ENCODE assay signal across 9 cellular contexts in the genomic region with DNA sequence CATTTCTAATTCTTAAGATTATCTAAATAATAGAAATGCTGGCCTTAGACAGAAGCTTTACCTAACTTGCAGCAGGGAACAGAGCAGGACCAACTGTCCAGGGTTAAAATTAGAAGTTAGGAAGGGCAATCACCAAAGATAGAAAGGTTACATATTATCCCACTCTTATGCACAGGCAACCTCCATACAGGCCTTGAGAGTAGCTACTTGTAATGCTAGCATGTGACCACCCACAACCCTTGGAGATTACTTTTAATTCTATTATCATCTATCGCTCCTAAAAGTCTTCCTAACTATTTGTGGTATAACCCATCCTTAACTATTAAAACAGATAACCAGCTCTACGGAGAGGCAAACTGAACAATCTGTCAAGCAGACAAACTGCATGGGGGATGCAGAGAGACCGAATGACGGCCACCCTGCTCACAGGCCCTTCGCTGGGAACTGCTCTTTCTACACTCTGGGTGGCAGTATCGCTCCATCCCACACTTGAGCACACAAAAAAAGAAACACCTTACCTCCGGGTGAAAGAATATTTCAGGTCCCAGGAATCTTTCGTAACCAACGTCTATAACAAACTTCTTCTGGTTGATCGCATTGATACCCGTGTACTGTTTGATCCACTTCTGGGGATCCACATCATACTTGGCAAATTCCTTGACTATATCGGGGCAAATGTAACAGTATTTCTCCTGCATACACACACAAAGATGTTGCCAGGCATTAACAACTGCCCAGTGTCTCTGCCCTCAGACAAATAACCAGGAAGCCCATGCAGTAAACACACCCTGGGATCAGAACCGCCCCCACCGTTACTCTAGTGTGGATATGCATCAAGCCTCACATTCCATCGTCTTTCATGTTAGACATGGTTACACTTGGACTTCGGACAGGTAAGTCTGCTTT. TPM values are rescaled to one million over a fixed set of nuclear protein-coding genes. Genes with fewer than 3 reads are reported as not detected.
DNase-seq lines count a peak whose midpoint lies in the region; ATAC-seq and TF ChIP-seq lines count a peak whose summit lies in the region.
"Not testable (repeated sequence)": the region's sequence is repeated elsewhere in the genome, so short reads cannot be mapped to it uniquely, and the experiment has no call there.
"Had no signal": no experiment of that assay in that cellular context is flagged by ENCODE, and none has a peak within 500 bp of the region (broad histone marks: within the 10 kb centered on the region; RNA-seq: fewer than 3 reads in every experiment).

No MANE protein-coding gene starts in this region.

- H3K36me3 ChIP-seq in Loucy (ENCODE audit: insufficient read depth, low read length), result not testable (repeated sequence)

- DNase-seq in COLO668 (lab: John Stamatoyannopoulos, UW; ENCODE audit: unreplicated experiment) (peak; percentile 15), RPMI8226 (peak; percentile 34), epithelial cell of esophagus (ENCODE audit: low read depth) (peak; percentile 19), medulla oblongata (ENCODE audit: extremely low spot score) (peak; percentile 30)
- DNase-seq in activated T-helper 1 cell treated with anti-CD3 and anti-CD28 coated beads, Interleukin-12 subunit alpha, Interleukin-12 subunit beta, Interleukin-2, Interleukin-4 antibody, amounts not matched to agents 30 ng/mL and 10 ng/mL and 1 ng/mL, durations not matched to agents 14 hours and 24 hours and 36 hours (ENCODE audit: low spot score), result peak; percentile 14
- DNase-seq in stimulated activated CD4-positive, alpha-beta T cell treated with anti-CD3 and anti-CD28 coated beads, Interleukin-4, amount 100 ng/mL, for 24 hours, result peak; percentile 17

- not testable (repeated sequence) for H2AFZ ChIP-seq in Loucy (ENCODE audit: low read length)

- TF ChIP-seq CTCF in Loucy (conservative IDR thresholded peaks at IDR 0.05; ENCODE audit: low read length) (peak; percentile 57), epithelial cell of esophagus (IDR thresholded peaks at IDR 0.05; ENCODE audit: insufficient read depth, low read depth, low read length, missing control alignments) (peak; percentile 53)

- H3F3A ChIP-seq in Loucy (ENCODE audit: low read depth), result not testable (repeated sequence)

- peak; percentile 68 for ATAC-seq in GM21390 (IDR thresholded peaks at IDR 0.05; ENCODE audit: unreplicated experiment)

- not testable (repeated sequence) for H3K79me2 ChIP-seq in Loucy (ENCODE audit: insufficient read depth, low read length)

- H3K4me1 ChIP-seq in Loucy (ENCODE audit: insufficient read depth, low read length, poor library complexity, severe bottlenecking), result not testable (repeated sequence)

- H3K27ac Mint-ChIP-seq in activated T-helper 1 cell treated with anti-CD3 and anti-CD28 coated beads, Interleukin-12 subunit alpha, Interleukin-12 subunit beta, Interleukin-2, Interleukin-4 antibody, amounts not matched to agents 30 ng/mL and 10 ng/mL and 1 ng/mL, durations not matched to agents 14 hours and 24 hours and 36 hours, result not testable (repeated sequence)

- H3K4me3 Mint-ChIP-seq in activated T-helper 1 cell treated with anti-CD3 and anti-CD28 coated beads, Interleukin-12 subunit alpha, Interleukin-12 subunit beta, Interleukin-2, Interleukin-4 antibody, amounts not matched to agents 30 ng/mL and 10 ng/mL and 1 ng/mL, durations not matched to agents 14 hours and 24 hours and 36 hours, result not testable (repeated sequence)

- intact Hi-C loops in activated T-helper 1 cell treated with anti-CD3 and anti-CD28 coated beads, Interleukin-12 subunit alpha, Interleukin-12 subunit beta, Interleukin-2, Interleukin-4 antibody, amounts not matched to agents 30 ng/mL and 10 ng/mL and 1 ng/mL, durations not matched to agents 14 hours and 24 hours and 36 hours (cut with micrococcal nuclease), result loop anchor here (1.0 to 5.0 kb wide), 3 partner anchors 36 to 471 kb away; a partner anchor contains a TSS

- H3K4me1 Mint-ChIP-seq in activated T-helper 1 cell treated with anti-CD3 and anti-CD28 coated beads, Interleukin-12 subunit alpha, Interleukin-12 subunit beta, Interleukin-2, Interleukin-4 antibody, amounts not matched to agents 30 ng/mL and 10 ng/mL and 1 ng/mL, durations not matched to agents 14 hours and 24 hours and 36 hours (ENCODE audit: low read depth), result peaks cover 12% of the 10 kb centered on the region

- H3K9me2 ChIP-seq in Loucy (replicated peaks; ENCODE audit: low read depth, low read length), result not testable (repeated sequence)

- not testable (repeated sequence) for H3K4me2 ChIP-seq in Loucy (ENCODE audit: low read depth, low read length, poor library complexity, severe bottlenecking)

- H3K9me3 Mint-ChIP-seq in activated T-helper 1 cell treated with anti-CD3 and anti-CD28 coated beads, Interleukin-12 subunit alpha, Interleukin-12 subunit beta, Interleukin-2, Interleukin-4 antibody, amounts not matched to agents 30 ng/mL and 10 ng/mL and 1 ng/mL, durations not matched to agents 14 hours and 24 hours and 36 hours, result not testable (repeated sequence)

- H3K9ac ChIP-seq in Loucy (ENCODE audit: low read depth, low read length, poor library complexity, severe bottlenecking), result not testable (repeated sequence)

- H3K36me3 Mint-ChIP-seq in activated T-helper 1 cell treated with anti-CD3 and anti-CD28 coated beads, Interleukin-12 subunit alpha, Interleukin-12 subunit beta, Interleukin-2, Interleukin-4 antibody, amounts not matched to agents 30 ng/mL and 10 ng/mL and 1 ng/mL, durations not matched to agents 14 hours and 24 hours and 36 hours (ENCODE audit: low read depth), result not testable (repeated sequence)

- H4K20me1 ChIP-seq in Loucy (ENCODE audit: insufficient read depth, low read length, poor library complexity, severe bottlenecking), result not testable (repeated sequence)

- not testable (repeated sequence) for H3K27me3 Mint-ChIP-seq in activated T-helper 1 cell treated with anti-CD3 and anti-CD28 coated beads, Interleukin-12 subunit alpha, Interleukin-12 subunit beta, Interleukin-2, Interleukin-4 antibody, amounts not matched to agents 30 ng/mL and 10 ng/mL and 1 ng/mL, durations not matched to agents 14 hours and 24 hours and 36 hours (ENCODE audit: insufficient read depth)

- not testable (repeated sequence) for H3K27me3 ChIP-seq in Loucy (ENCODE audit: insufficient read depth, low read length, poor library complexity, severe bottlenecking)

- not testable (repeated sequence) for H3K4me3 ChIP-seq in Loucy (ENCODE audit: low read length, poor library complexity, severe bottlenecking); epithelial cell of esophagus (ENCODE audit: low read length)

- not testable (repeated sequence) for H3K9me3 ChIP-seq in Loucy (ENCODE audit: insufficient read depth, low read depth, low read length)

RNA-seq across cellular contexts. Expression of a gene that starts 37.1 kb away (rescaled TPM):
- total RNA-seq in activated T-helper 1 cell treated with anti-CD3 and anti-CD28 coated beads, Interleukin-12 subunit alpha, Interleukin-12 subunit beta, Interleukin-2, Interleukin-4 antibody, amounts not matched to agents 30 ng/mL and 10 ng/mL and 1 ng/mL, durations not matched to agents 14 hours and 24 hours and 36 hours, result 24.9 and 26.1 TPM in 2 replicates

RNA-seq across cellular contexts. Expression of a gene that starts 37.2 kb away (rescaled TPM):
- 8.2 and 9.8 TPM in 2 replicates for total RNA-seq in activated T-helper 1 cell treated with anti-CD3 and anti-CD28 coated beads, Interleukin-12 subunit alpha, Interleukin-12 subunit beta, Interleukin-2, Interleukin-4 antibody, amounts not matched to agents 30 ng/mL and 10 ng/mL and 1 ng/mL, durations not matched to agents 14 hours and 24 hours and 36 hours

RNA-seq across cellular contexts. Expression of a gene that starts 55.3 kb away (rescaled TPM):
- total RNA-seq in activated T-helper 1 cell treated with anti-CD3 and anti-CD28 coated beads, Interleukin-12 subunit alpha, Interleukin-12 subunit beta, Interleukin-2, Interleukin-4 antibody, amounts not matched to agents 30 ng/mL and 10 ng/mL and 1 ng/mL, durations not matched to agents 14 hours and 24 hours and 36 hours, result not detected in 2 replicates
- total RNA-seq: mononuclear cell had no signal
